In genomic region chr4:75118739-75119138, GRCh38 we compare ENCODE assay signal across 21 cellular contexts.
DNase-seq lines count a peak whose midpoint lies in the region; ATAC-seq, FAIRE-seq and TF ChIP-seq lines count a peak whose summit lies in the region.
"Had no signal": no experiment of that assay in that cellular context is flagged by ENCODE, and none has a peak within 500 bp of the region (broad histone marks: within the 10 kb centered on the region; RNA-seq: fewer than 3 reads in every experiment).

No MANE protein-coding gene starts in this region.

- H3K36me3 Mint-ChIP-seq in WTC11 = peaks cover 46% of the 10 kb centered on the region
- H3K36me3 Mint-ChIP-seq: CD8-positive, alpha-beta T cell had no signal

- H3K27me3 Mint-ChIP-seq in WTC11 (ENCODE audit: low read depth) = no peaks in the 10 kb centered on the region; the same call in 1 of the 2 replicates
- H3K27me3 Mint-ChIP-seq: B cell; CD4-positive, alpha-beta T cell had no signal

- H3K27ac Mint-ChIP-seq in WTC11 = 0 out of 2 replicates have a peak overlapping the region, but pooled peaks have one; percentile 18
- H3K27ac Mint-ChIP-seq: B cell; CD4-positive, alpha-beta T cell; CD8-positive, alpha-beta T cell had no signal

- H3K27me3 ChIP-seq in HepG2 (ENCODE audit: control insufficient read depth in 1 of 2, insufficient read depth in 2 of 2, low read length in 2 of 2) (no peaks in the 10 kb centered on the region), right lobe of liver (no peaks in the 10 kb centered on the region)
- H3K27me3 ChIP-seq: BLaER1 treated with 17β-estradiol and CSF1 and Interleukin-3, amounts not matched to agents 10 nM and 100 nM had no signal

- TF ChIP-seq EP300 in HepG2 (IDR thresholded peaks at IDR 0.05; ENCODE audit: low read depth in 2 of 2, low read length in 2 of 2) = no peak
- no peak for TF ChIP-seq EP300 in HepG2 (CRISPR knock-in tag; IDR thresholded peaks at IDR 0.05; ENCODE audit: borderline replicate concordance)

- H3K4me3 ChIP-seq in HepG2 (replicated peaks in 1 of 3; ENCODE audit: insufficient read depth in 1 of 3, low read depth in 2 of 3, low read length in 3 of 3) = no peak overlapping the region
- H3K4me3 ChIP-seq in right lobe of liver = no peak overlapping the region
- H3K4me3 ChIP-seq: A549; BLaER1 treated with 17β-estradiol and CSF1 and Interleukin-3, amounts not matched to agents 10 nM and 100 nM had no signal

- FAIRE-seq in HepG2 (lab: Jason Lieb, UNC) = no peak
- FAIRE-seq: A549, D721Med, G401.6, GM12891, GM19239 had no signal

- H3K36me3 ChIP-seq in HepG2 (replicated peaks in 1 of 2; ENCODE audit: control insufficient read depth in 1 of 2, insufficient read depth in 2 of 2, low read length in 2 of 2) (no peaks in the 10 kb centered on the region), right lobe of liver (no peaks in the 10 kb centered on the region)
- H3K36me3 ChIP-seq: BLaER1 treated with 17β-estradiol and CSF1 and Interleukin-3, amounts not matched to agents 10 nM and 100 nM had no signal

- H3K4me1 ChIP-seq in HepG2 (ENCODE audit: insufficient read depth, low read length) = no peaks in the 10 kb centered on the region
- H3K4me1 ChIP-seq in right lobe of liver = no peaks in the 10 kb centered on the region
- H3K4me1 ChIP-seq: A549; BLaER1 treated with 17β-estradiol and CSF1 and Interleukin-3, amounts not matched to agents 10 nM and 100 nM; Caco-2 had no signal

- CTCF ChIA-PET in HepG2 (lab: Yijun Ruan, JAX; ENCODE audit: low intra/inter-chr PET ratio, low total read pairs) (no interaction called here), WTC11 (lab: Charles Lee) (interaction anchor here (0.6 to 1.2 kb wide), 2 partner anchors 149 to 330 kb away, joined by 3 to 4 read pairs; no protein-coding TSS in a partner anchor)

- no peak for TF ChIP-seq CTCF in HepG2 (CRISPR knock-in tag; IDR thresholded peaks at IDR 0.05)
- no peak for TF ChIP-seq CTCF in right lobe of liver (IDR thresholded peaks at IDR 0.05)
- TF ChIP-seq CTCF in WTC11 (IDR thresholded peaks at IDR 0.05) = no peak

- POLR2A ChIA-PET in HepG2 (lab: Yijun Ruan, JAX) = no interaction called here
- POLR2A ChIA-PET in WTC11 (lab: Charles Lee) = no interaction called here

- H4K20me1 ChIP-seq in HepG2 (ENCODE audit: insufficient read depth, low read length) = no peaks in the 10 kb centered on the region
- H4K20me1 ChIP-seq: BLaER1 treated with 17β-estradiol and CSF1 and Interleukin-3, amounts not matched to agents 10 nM and 100 nM had no signal

- H3K4me3 Mint-ChIP-seq in WTC11 = no peak overlapping the region
- H3K4me3 Mint-ChIP-seq: B cell; CD4-positive, alpha-beta T cell; CD8-positive, alpha-beta T cell had no signal

- 44% methylated on average over 4 of the region's 4 CpGs for WGBS in HepG2 (ENCODE audit: low lambda C conversion rate)
- 65% methylated on average over 4 of the region's 4 CpGs for WGBS in right lobe of liver (ENCODE audit: insufficient coverage, low coverage, low lambda C conversion rate, missing lambda C conversion rate)

- no peak overlapping the region for H3K9ac ChIP-seq in HepG2 (ENCODE audit: insufficient read depth, low read depth, low read length)
- H3K9ac ChIP-seq: BLaER1 treated with 17β-estradiol and CSF1 and Interleukin-3, amounts not matched to agents 10 nM and 100 nM had no signal

- ATAC-seq in HepG2 (no peak), right lobe of liver (no peak), WTC11 (no peak), GM18511 (IDR thresholded peaks at IDR 0.05; ENCODE audit: unreplicated experiment) (no peak)
- ATAC-seq: A549; CD8-positive, alpha-beta T cell had no signal

- H3K27ac ChIP-seq in HepG2 (ENCODE audit: extremely low read length, insufficient read depth, low read length) = no peak overlapping the region
- H3K27ac ChIP-seq in right lobe of liver = no peak overlapping the region
- H3K27ac ChIP-seq: 22Rv1; A549; BLaER1 treated with 17β-estradiol and CSF1 and Interleukin-3, amounts not matched to agents 10 nM and 100 nM; C4-2B had no signal

- H3K9me3 Mint-ChIP-seq in WTC11 = peaks cover 49% of the 10 kb centered on the region

- intact Hi-C loops in HepG2 (cut with micrococcal nuclease; ENCODE audit: unreplicated experiment) = loop anchor here (5.0 kb wide), 1 partner anchor 186 kb away; the partner anchor contains the start of gene PARM1
- intact Hi-C loops in right lobe of liver (cut with DNase I) = no loop called here

- no peak for TF ChIP-seq RAD21 in HepG2 (CRISPR knock-in tag; IDR thresholded peaks at IDR 0.05)

- no TSS peak for BruUV-seq in HepG2 (replicated peaks; lab: Mats Ljungman, UMichigan)

- no peak for TF ChIP-seq POLR2A in HepG2 (IDR thresholded peaks at IDR 0.05; ENCODE audit: insufficient read depth in 1 of 2, low read depth in 2 of 2, low read length in 2 of 2)
- TF ChIP-seq POLR2A in right lobe of liver (IDR thresholded peaks at IDR 0.05) = no peak

- H3K79me2 ChIP-seq in HepG2 (ENCODE audit: insufficient read depth, low read length) = no peaks in the 10 kb centered on the region

- no peak for DNase-seq in HepG2 (ENCODE audit: low spot score)
- no peak for DNase-seq in right lobe of liver
- no peak for DNase-seq in WTC11 (ENCODE audit: low spot score)
- no peak for DNase-seq in stimulated activated CD4-positive, alpha-beta T cell treated with anti-CD3 and anti-CD28 coated beads, Interleukin-4, amount 100 ng/mL, for 4 hours
- DNase-seq: AML-193; Caco-2; Calu3; CD4-positive, alpha-beta T cell; CD8-positive, alpha-beta T cell; DMS79 treated with DMSO at 0.1 percent for 48 hours; GF-D8 had no signal

- H2AFZ ChIP-seq in HepG2 (ENCODE audit: low read length) = no peak overlapping the region

- peaks cover 6% of the 10 kb centered on the region for H3K4me1 Mint-ChIP-seq in WTC11

- H3K9me3 ChIP-seq in HepG2 (ENCODE audit: low read length) (no peaks in the 10 kb centered on the region; the same call in 1 of the 2 replicates), right lobe of liver (no peaks in the 10 kb centered on the region)
- H3K9me3 ChIP-seq: A549 had no signal

- in situ Hi-C loops in HepG2 (cut with HindIII; ENCODE audit: extremely low pct_ligation_motif_present, low pct_unique_long_range_greater_than_20kb) = no loop called here

- no peak overlapping the region for H3K4me2 ChIP-seq in HepG2 (ENCODE audit: low read depth, low read length)
- H3K4me2 ChIP-seq: A549; BLaER1 treated with 17β-estradiol and CSF1 and Interleukin-3, amounts not matched to agents 10 nM and 100 nM had no signal

TF ChIP-seq in HepG2, 621 proteins besides CTCF, POLR2A, EP300 and RAD21 (continues in another document):
- TF ChIP-seq ZNF34 (CRISPR knock-in tag; IDR thresholded peaks at IDR 0.05; ENCODE audit: borderline replicate concordance) = no peak
- no peak for TF ChIP-seq GMEB2 (CRISPR knock-in tag; IDR thresholded peaks at IDR 0.05; ENCODE audit: low read depth)
- no peak for TF ChIP-seq TOPORS (CRISPR knock-in tag; IDR thresholded peaks at IDR 0.05)

TF ChIP-seq in WTC11, 78 proteins besides CTCF, POLR2A, EP300 and RAD21 (continues in another document):
- TF ChIP-seq OVOL2 (CRISPR knock-in tag; IDR thresholded peaks at IDR 0.05; ENCODE audit: borderline replicate concordance) = no peak
- TF ChIP-seq EMX1 (CRISPR knock-in tag; IDR thresholded peaks at IDR 0.05) = no peak
- no peak for TF ChIP-seq ZBTB43 (CRISPR knock-in tag; IDR thresholded peaks at IDR 0.05)
- TF ChIP-seq GTF2I (CRISPR knock-in tag; conservative IDR thresholded peaks at IDR 0.05) = no peak
- no peak for TF ChIP-seq TP53 (CRISPR knock-in tag; IDR thresholded peaks at IDR 0.05)
- TF ChIP-seq GRHL2 (CRISPR knock-in tag; IDR thresholded peaks at IDR 0.05; ENCODE audit: insufficient replicate concordance, severe bottlenecking) = no peak
- TF ChIP-seq USF1 (CRISPR knock-in tag; IDR thresholded peaks at IDR 0.05) = no peak
- TF ChIP-seq HMGXB4 (CRISPR knock-in tag; IDR thresholded peaks at IDR 0.05) = no peak
- TF ChIP-seq NR2C2 (CRISPR knock-in tag; IDR thresholded peaks at IDR 0.05) = no peak
- TF ChIP-seq ERG (CRISPR knock-in tag; IDR thresholded peaks at IDR 0.05) = no peak
